In the genomic region with DNA sequence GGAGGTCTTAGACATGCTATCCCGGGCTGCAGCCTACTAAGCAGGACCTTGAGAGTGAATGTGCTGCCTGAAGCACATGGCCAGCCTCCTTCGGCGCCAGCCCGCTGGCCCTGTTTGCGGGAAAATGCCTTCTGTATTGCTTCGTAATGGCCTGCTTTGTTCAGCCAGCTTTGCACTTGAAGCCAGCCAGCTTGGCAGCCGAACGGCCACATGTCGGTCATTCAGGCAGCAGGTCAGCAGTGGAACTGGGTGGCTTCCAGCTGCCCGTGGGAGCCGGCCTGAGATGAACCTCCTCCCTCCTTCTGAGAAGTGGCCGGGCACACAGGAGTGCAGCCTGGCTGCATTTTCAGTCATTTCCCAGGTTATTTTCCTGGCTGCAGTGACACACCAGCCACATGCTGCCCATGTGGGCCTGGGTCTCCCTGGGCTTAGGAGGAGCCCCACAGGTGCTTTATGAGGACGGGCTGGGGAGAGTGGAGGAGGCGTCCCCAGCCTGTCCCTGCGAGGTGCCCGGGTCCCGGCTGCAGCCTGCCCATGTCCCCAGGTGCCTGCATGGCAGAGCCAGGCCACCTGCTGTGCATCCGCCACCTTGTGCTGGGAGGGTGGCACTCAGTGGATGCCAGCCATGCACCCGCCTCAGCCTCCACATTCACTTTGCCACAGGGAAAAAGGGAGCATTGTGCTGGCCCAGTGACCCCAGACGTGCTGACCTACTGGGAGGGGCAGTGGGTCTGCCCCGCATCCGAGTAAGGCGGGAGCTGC, we compare ENCODE assay signal across 16 cellular contexts.
A peak's percentile ranks its signal among the peaks of the same experiment; 100 is the strongest.
DNase-seq lines count a peak whose midpoint lies in the region; ATAC-seq and TF ChIP-seq lines count a peak whose summit lies in the region.
"Had no signal": no experiment of that assay in that cellular context is flagged by ENCODE, and none has a peak within 500 bp of the region (broad histone marks: within the 10 kb centered on the region; RNA-seq: fewer than 3 reads in every experiment).

No MANE protein-coding gene starts in this region.

- H3K27me3 ChIP-seq in gastrocnemius medialis (peaks cover 0 to 4% (median 1%) of the 10 kb centered on the region in 3 donors), vagina (no peaks in the 10 kb centered on the region)
- H3K27me3 ChIP-seq: BLaER1 had no signal

- peak; percentile 71 for DNase-seq in NCI-H2029 (lab: John Stamatoyannopoulos, UW)
- peak; percentile 89 for DNase-seq in left lobe of liver (ENCODE audit: low spot score)
- peak; percentile 77 to 89 for DNase-seq in gastrocnemius medialis
- DNase-seq in kidney glomerular epithelial cell (lab: John Stamatoyannopoulos, UW) = no peak
- DNase-seq in vagina (ENCODE audit: extremely low spot score in 2 of 2) = no peak
- no peak for DNase-seq in HPDE6-E6E7 (ENCODE audit: extremely low spot score)
- DNase-seq: activated CD4-positive, alpha-beta T cell treated with anti-CD3 and anti-CD28 coated beads, Interleukin-2, amount 50 U/mL, for 4 hours; DMS79 treated with DMSO at 0.1 percent for 48 hours; NCI-H146; NCI-H82; SHP77 treated with DMSO at 0.1 percent for 48 hours; stimulated activated naive B cell treated with anti-CD40 and anti-IgM and Interleukin-4, amounts not matched to agents 10 μg/mL and 1 μg/mL and 100 μg/mL, for 72 hours; T-helper 9 cell had no signal

- H3K4me3 ChIP-seq in gastrocnemius medialis (no peak overlapping the region), vagina (no peak overlapping the region)
- H3K4me3 ChIP-seq: BLaER1 had no signal

- H3K27ac ChIP-seq in cingulate gyrus (ENCODE audit: low read depth, low read length) = peak overlapping the region; percentile 23
- H3K27ac ChIP-seq in gastrocnemius medialis = peak overlapping the region in 3 of 4 donors; percentile 47 to 73 (median 65)
- no peak overlapping the region for H3K27ac ChIP-seq in vagina
- H3K27ac ChIP-seq: BLaER1 had no signal

- in situ Hi-C loops in gastrocnemius medialis (cut with MboI; ENCODE audit: low sequenced_read_pairs in 4 of 4) = no loop called here

- H3K9me3 ChIP-seq in gastrocnemius medialis (no peaks in the 10 kb centered on the region), vagina (no peaks in the 10 kb centered on the region)
- H3K9me3 ChIP-seq: BLaER1 had no signal

- intact Hi-C loops in gastrocnemius medialis (cut with DNase I; ENCODE audit: low total_unique reads) = loop anchor here (2.0 kb wide), 1 partner anchor 37 kb away; no protein-coding TSS in a partner anchor
- intact Hi-C loops in vagina (cut with DNase I) = no loop called here

- no peaks in the 10 kb centered on the region for H3K36me3 ChIP-seq in gastrocnemius medialis
- H3K36me3 ChIP-seq in vagina = no peaks in the 10 kb centered on the region
- H3K36me3 ChIP-seq: BLaER1 had no signal

- TF ChIP-seq CTCF in gastrocnemius medialis (IDR thresholded peaks at IDR 0.05 in 4 of 5, conservative IDR thresholded peaks at IDR 0.05 in 1 of 5) (no peak), vagina (IDR thresholded peaks at IDR 0.05) (no peak)

- TF ChIP-seq POLR2A in gastrocnemius medialis (IDR thresholded peaks at IDR 0.05) (no peak), vagina (IDR thresholded peaks at IDR 0.05) (no peak)

- H3K4me1 ChIP-seq in gastrocnemius medialis = peaks cover 0 to 3% of the 10 kb centered on the region in 2 donors
- peaks cover 13% of the 10 kb centered on the region for H3K4me1 ChIP-seq in vagina

- ATAC-seq in left lobe of liver (peak; percentile 92), gastrocnemius medialis (peak; percentile 90 to 92), GM19467 (IDR thresholded peaks at IDR 0.05; ENCODE audit: unreplicated experiment) (no peak)
- ATAC-seq: stimulated activated naive B cell treated with anti-CD40 and anti-IgM and Interleukin-4, amounts not matched to agents 10 μg/mL and 1 μg/mL and 100 μg/mL, for 72 hours had no signal

Comparison
In these comparisons a context has a peak if more than half of its experiments do, and no peak if none do; other contexts are left out.
1. DNase-seq: peak in NCI-H2029 (single experiment), left lobe of liver (single experiment) and gastrocnemius medialis (2 of 2); none in kidney glomerular epithelial cell (single experiment), vagina (0 of 2) and HPDE6-E6E7 (single experiment).